Comparison of ENCODE assay signal across 10 cellular contexts in the genomic region with DNA sequence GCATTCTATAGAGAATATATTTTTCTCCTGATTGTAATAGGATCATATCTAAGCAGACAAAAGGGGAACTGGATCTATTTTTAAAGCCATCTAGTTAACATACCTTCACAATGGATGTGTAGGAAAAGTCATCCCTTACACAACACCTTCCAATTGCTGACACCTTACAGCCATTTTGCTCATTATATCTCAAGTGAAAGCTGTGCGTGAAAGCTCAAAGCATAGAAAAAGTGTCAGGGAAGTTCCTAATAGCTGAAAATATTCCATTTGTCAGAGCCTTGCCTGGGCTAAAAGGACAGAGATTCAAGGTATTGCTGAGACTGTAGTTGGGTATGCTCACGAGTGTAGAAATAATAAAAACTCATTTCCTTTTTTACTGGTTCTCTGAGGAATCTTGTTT.
"Had no signal": no experiment of that assay in that cellular context is flagged by ENCODE, and none has a peak within 500 bp of the region (broad histone marks: within the 10 kb centered on the region; RNA-seq: fewer than 3 reads in every experiment).

No MANE protein-coding gene starts in this region.

- ATAC-seq: GM23338, HCT116 had no signal

- H2AFZ ChIP-seq: GM23248, GM23338 had no signal

- H3K27ac ChIP-seq: GM23248 had no signal

- DNase-seq: GM23248, GOT3, H7, H9, HCEC 1CT, HFFc6 had no signal

- H3K9ac ChIP-seq: GM23248 had no signal

- H3K4me1 ChIP-seq: HAP-1 had no signal

- H3K9me3 ChIP-seq: HAP-1 had no signal

- H3K4me3 ChIP-seq: GM23248, GM23338, HAP-1 had no signal

- H3K4me2 ChIP-seq: GM23338 had no signal

- FAIRE-seq: H54 had no signal

- H3K36me3 ChIP-seq: HAP-1 had no signal
